In the genomic region with DNA sequence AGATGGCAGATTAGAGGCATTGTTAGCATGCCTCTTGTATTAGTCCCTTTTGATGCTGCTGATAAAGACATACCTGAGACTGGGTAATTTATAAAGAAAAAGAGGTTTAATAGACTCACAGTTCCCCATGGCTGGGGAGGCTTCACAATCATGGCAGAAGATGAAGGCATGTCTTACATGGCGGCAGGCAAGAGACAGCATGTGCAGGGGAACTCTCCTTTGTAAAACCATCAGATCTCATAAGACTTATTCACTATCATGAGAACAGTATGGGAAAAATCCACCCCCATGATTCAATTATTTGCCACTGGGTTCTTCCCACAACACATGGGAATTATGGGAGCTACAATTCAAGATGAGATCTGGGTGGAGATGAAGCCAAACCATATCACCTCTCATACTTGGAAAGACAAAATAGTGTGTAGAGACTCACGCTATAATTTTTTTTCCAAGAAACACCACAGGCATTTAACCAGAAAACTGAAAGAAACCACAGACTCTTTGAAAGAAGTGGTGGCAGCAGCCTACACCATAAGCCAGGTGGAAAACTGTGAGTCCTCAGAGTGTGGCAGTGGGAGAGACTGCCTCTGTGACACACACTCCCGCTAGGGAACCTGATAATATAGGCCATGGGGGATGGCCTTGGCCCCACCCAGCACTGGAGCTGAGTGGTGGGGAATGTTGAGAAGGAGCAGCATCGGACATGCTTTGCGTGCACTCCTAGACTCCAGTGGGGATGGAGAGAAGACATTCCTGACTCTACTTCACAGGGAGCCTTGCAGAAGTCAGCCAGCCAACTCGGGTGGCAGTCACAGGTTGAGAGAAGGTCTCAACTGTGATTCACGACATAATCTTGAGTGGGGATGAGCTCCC, we compare ENCODE assay signal across 14 cellular contexts. TPM values are rescaled to one million over a fixed set of nuclear protein-coding genes. Genes with fewer than 3 reads are reported as not detected.
A peak's percentile ranks its signal among the peaks of the same experiment; 100 is the strongest.
DNase-seq lines count a peak whose midpoint lies in the region; ATAC-seq and TF ChIP-seq lines count a peak whose summit lies in the region.
"Had no signal": no experiment of that assay in that cellular context is flagged by ENCODE, and none has a peak within 500 bp of the region (broad histone marks: within the 10 kb centered on the region; RNA-seq: fewer than 3 reads in every experiment).

No MANE protein-coding gene starts in this region.

- H3K9me3 ChIP-seq in KOPT-K1 (ENCODE audit: insufficient read depth, low read length, poor library complexity, severe bottlenecking) (peaks cover 14% of the 10 kb centered on the region), neural progenitor cell (ENCODE audit: low read depth) (no peaks in the 10 kb centered on the region)
- H3K9me3 ChIP-seq: SJCRH30 had no signal

- peaks cover 5% of the 10 kb centered on the region for H3K4me1 Mint-ChIP-seq in activated CD4-positive, alpha-beta T cell treated with anti-CD3 and anti-CD28 coated beads for 36 hours
- H3K4me1 Mint-ChIP-seq in stimulated activated effector memory CD8-positive, alpha-beta T cell treated with anti-CD3 and anti-CD28 coated beads, Interleukin-12 subunit alpha, Interleukin-12 subunit beta, amount 100 ng/mL, for 72 hours, result peaks cover 12% of the 10 kb centered on the region
- no peaks in the 10 kb centered on the region for H3K4me1 Mint-ChIP-seq in neural progenitor cell

- no peak for DNase-seq in activated CD4-positive, alpha-beta T cell treated with anti-CD3 and anti-CD28 coated beads for 36 hours
- DNase-seq in activated CD4-positive, alpha-beta T cell treated with anti-CD3 and anti-CD28 coated beads for 48 hours, result no peak
- DNase-seq in stimulated activated effector memory CD8-positive, alpha-beta T cell treated with anti-CD3 and anti-CD28 coated beads, Interleukin-12 subunit alpha, Interleukin-12 subunit beta, amount 100 ng/mL, for 72 hours (ENCODE audit: low spot score in 2 of 2), result peak in 1 of 2 donors; percentile 42
- no peak for DNase-seq in midbrain (lab: John Stamatoyannopoulos, UW)
- DNase-seq in nucleus accumbens (lab: John Stamatoyannopoulos, UW), result no peak
- DNase-seq in neural progenitor cell (ENCODE audit: low spot score), result no peak
- DNase-seq: anterior cingulate cortex; Kasumi-1; mammary epithelial cell; NCI-H446 treated with DMSO at 0.1 percent for 48 hours; SJCRH30; stimulated activated CD4-positive, alpha-beta T cell treated with anti-CD3 and anti-CD28 coated beads, Interleukin-4, amount 100 ng/mL, for 4 hours had no signal

- intact Hi-C loops in activated CD4-positive, alpha-beta T cell treated with anti-CD3 and anti-CD28 coated beads for 36 hours (cut with DNase I, micrococcal nuclease), result no loop called here

- TF ChIP-seq CTCF in neural progenitor cell (IDR thresholded peaks at IDR 0.05), result no peak

- H3K27ac Mint-ChIP-seq in activated CD4-positive, alpha-beta T cell treated with anti-CD3 and anti-CD28 coated beads for 36 hours, result no peak overlapping the region
- H3K27ac Mint-ChIP-seq in stimulated activated effector memory CD8-positive, alpha-beta T cell treated with anti-CD3 and anti-CD28 coated beads, Interleukin-12 subunit alpha, Interleukin-12 subunit beta, amount 100 ng/mL, for 72 hours, result peak overlapping the region; percentile 37
- H3K27ac Mint-ChIP-seq in neural progenitor cell, result no peak overlapping the region

- no peaks in the 10 kb centered on the region for H3F3A ChIP-seq in neural progenitor cell (ENCODE audit: low read depth)

- POLR2A ChIA-PET in activated CD4-positive, alpha-beta T cell treated with anti-CD3 and anti-CD28 coated beads for 36 hours (lab: Charles Lee), result no interaction called here

- H3K79me2 ChIP-seq in neural progenitor cell (ENCODE audit: low read depth), result no peaks in the 10 kb centered on the region

- H3K36me3 ChIP-seq in KOPT-K1 (ENCODE audit: insufficient read depth, low read length), result no peaks in the 10 kb centered on the region
- no peaks in the 10 kb centered on the region for H3K36me3 ChIP-seq in neural progenitor cell
- H3K36me3 ChIP-seq: SJCRH30 had no signal

- H3K4me3 ChIP-seq in neural progenitor cell, result no peak overlapping the region
- H3K4me3 ChIP-seq: SJCRH30 had no signal

- H2AFZ ChIP-seq in neural progenitor cell (replicated peaks), result no peak overlapping the region

- no peaks in the 10 kb centered on the region for H3K27me3 Mint-ChIP-seq in activated CD4-positive, alpha-beta T cell treated with anti-CD3 and anti-CD28 coated beads for 36 hours
- peaks cover 2% of the 10 kb centered on the region for H3K27me3 Mint-ChIP-seq in neural progenitor cell (ENCODE audit: insufficient read depth, low read depth)

- H3K4me1 ChIP-seq in neural progenitor cell, result no peaks in the 10 kb centered on the region
- H3K4me1 ChIP-seq: SJCRH30 had no signal

- H3K4me3 Mint-ChIP-seq in activated CD4-positive, alpha-beta T cell treated with anti-CD3 and anti-CD28 coated beads for 36 hours, result no peak overlapping the region
- no peak overlapping the region for H3K4me3 Mint-ChIP-seq in stimulated activated effector memory CD8-positive, alpha-beta T cell treated with anti-CD3 and anti-CD28 coated beads, Interleukin-12 subunit alpha, Interleukin-12 subunit beta, amount 100 ng/mL, for 72 hours
- no peak overlapping the region for H3K4me3 Mint-ChIP-seq in neural progenitor cell

- H3K9ac ChIP-seq in neural progenitor cell, result no peak overlapping the region

- peaks cover 7% of the 10 kb centered on the region for H3K36me3 Mint-ChIP-seq in activated CD4-positive, alpha-beta T cell treated with anti-CD3 and anti-CD28 coated beads for 36 hours (ENCODE audit: low read depth)
- no peaks in the 10 kb centered on the region for H3K36me3 Mint-ChIP-seq in stimulated activated effector memory CD8-positive, alpha-beta T cell treated with anti-CD3 and anti-CD28 coated beads, Interleukin-12 subunit alpha, Interleukin-12 subunit beta, amount 100 ng/mL, for 72 hours
- H3K36me3 Mint-ChIP-seq in neural progenitor cell, result no peaks in the 10 kb centered on the region

- H3K9me3 Mint-ChIP-seq in activated CD4-positive, alpha-beta T cell treated with anti-CD3 and anti-CD28 coated beads for 36 hours (ENCODE audit: low read depth), result peaks cover 3% of the 10 kb centered on the region
- peaks cover 12% of the 10 kb centered on the region for H3K9me3 Mint-ChIP-seq in stimulated activated effector memory CD8-positive, alpha-beta T cell treated with anti-CD3 and anti-CD28 coated beads, Interleukin-12 subunit alpha, Interleukin-12 subunit beta, amount 100 ng/mL, for 72 hours
- H3K9me3 Mint-ChIP-seq in neural progenitor cell, result peaks cover 11% of the 10 kb centered on the region

- no peak overlapping the region for H3K4me2 ChIP-seq in neural progenitor cell

- peak; percentile 60 for ATAC-seq in activated CD4-positive, alpha-beta T cell treated with anti-CD3 and anti-CD28 coated beads for 36 hours
- peak; percentile 17 for ATAC-seq in HG02571 (IDR thresholded peaks at IDR 0.05; ENCODE audit: unreplicated experiment)
- ATAC-seq in stimulated activated effector memory CD8-positive, alpha-beta T cell treated with anti-CD3 and anti-CD28 coated beads, Interleukin-12 subunit alpha, Interleukin-12 subunit beta, amount 100 ng/mL, for 72 hours, result peak; percentile 80

- no peaks in the 10 kb centered on the region for H3K27me3 ChIP-seq in neural progenitor cell

- peak overlapping the region; percentile 32 for H3K27ac ChIP-seq in KOPT-K1 (ENCODE audit: low read depth, low read length, poor library complexity, severe bottlenecking)
- no peak overlapping the region for H3K27ac ChIP-seq in neural progenitor cell
- H3K27ac ChIP-seq: SJCRH30 had no signal

- CTCF ChIA-PET in activated CD4-positive, alpha-beta T cell treated with anti-CD3 and anti-CD28 coated beads for 36 hours (lab: Charles Lee), result no interaction called here

- H4K20me1 ChIP-seq in neural progenitor cell (ENCODE audit: low read depth), result no peaks in the 10 kb centered on the region

RNA-seq across cellular contexts. Expression of a gene that starts 51.5 kb away (rescaled TPM):
- total RNA-seq in activated CD4-positive, alpha-beta T cell treated with anti-CD3 and anti-CD28 coated beads for 36 hours, result under 1 TPM; 0.39 to 0.76 TPM
- total RNA-seq in neural progenitor cell (ENCODE audit: low replicate concordance), result not detected in 2 replicates

Comparison
In these comparisons a context has a peak if more than half of its experiments do, and no peak if none do; other contexts are left out.
1. ATAC-seq: peak in every context shown above with its lines; median percentile 80 in stimulated activated effector memory CD8-positive, alpha-beta T cell treated with anti-CD3 and anti-CD28 coated beads, Interleukin-12 subunit alpha, Interleukin-12 subunit beta, amount 100 ng/mL, for 72 hours; 60 in activated CD4-positive, alpha-beta T cell treated with anti-CD3 and anti-CD28 coated beads for 36 hours; 17 in HG02571.